Comparison of ENCODE assay signal across 2 cellular contexts in genomic region chr2:24924732-24925131, GRCh38.
TF ChIP-seq lines count a peak whose summit lies in the region.

No MANE protein-coding gene starts in this region.

TF ChIP-seq in HEK293, 187 proteins besides CTCF, POLR2A, EP300 and RAD21:
- 0 out of 2 replicates have a peak, but pooled peaks have one; percentile 24 for TF ChIP-seq ZBTB8A (tag by site-specific recombination; IDR thresholded peaks at IDR 0.05)
- no peak for TF ChIP-seq ZNF513 (tag by site-specific recombination; IDR thresholded peaks at IDR 0.05)

TF ChIP-seq in K562, 482 proteins besides CTCF, POLR2A, EP300 and RAD21:
- TF ChIP-seq CBFA2T3 (IDR thresholded peaks at IDR 0.05) (peak; percentile 57), TFAP4 (CRISPR knock-in tag; IDR thresholded peaks at IDR 0.05; ENCODE audit: borderline replicate concordance) (peak; percentile 77; the same call in 1 of the 2 replicates), ATF2 (CRISPR knock-in tag; IDR thresholded peaks at IDR 0.05) (no peak), TCF3 (CRISPR knock-in tag; IDR thresholded peaks at IDR 0.05) (0 out of 2 replicates have a peak, but pooled peaks have one; percentile 11), BRCA1 (IDR thresholded peaks at IDR 0.05) (no peak), BRCA1 (CRISPR knock-in tag; IDR thresholded peaks at IDR 0.05) (0 out of 2 replicates have a peak, but pooled peaks have one; percentile 32), ZNF3 (CRISPR knock-in tag; IDR thresholded peaks at IDR 0.05) (no peak), NRF1 (conservative IDR thresholded peaks at IDR 0.05 in 1 of 2, IDR thresholded peaks at IDR 0.05 in 1 of 2) (peak; percentile 18 to 24; a peak in 1 of 4 replicates)
- TF ChIP-seq, protein P1, sequence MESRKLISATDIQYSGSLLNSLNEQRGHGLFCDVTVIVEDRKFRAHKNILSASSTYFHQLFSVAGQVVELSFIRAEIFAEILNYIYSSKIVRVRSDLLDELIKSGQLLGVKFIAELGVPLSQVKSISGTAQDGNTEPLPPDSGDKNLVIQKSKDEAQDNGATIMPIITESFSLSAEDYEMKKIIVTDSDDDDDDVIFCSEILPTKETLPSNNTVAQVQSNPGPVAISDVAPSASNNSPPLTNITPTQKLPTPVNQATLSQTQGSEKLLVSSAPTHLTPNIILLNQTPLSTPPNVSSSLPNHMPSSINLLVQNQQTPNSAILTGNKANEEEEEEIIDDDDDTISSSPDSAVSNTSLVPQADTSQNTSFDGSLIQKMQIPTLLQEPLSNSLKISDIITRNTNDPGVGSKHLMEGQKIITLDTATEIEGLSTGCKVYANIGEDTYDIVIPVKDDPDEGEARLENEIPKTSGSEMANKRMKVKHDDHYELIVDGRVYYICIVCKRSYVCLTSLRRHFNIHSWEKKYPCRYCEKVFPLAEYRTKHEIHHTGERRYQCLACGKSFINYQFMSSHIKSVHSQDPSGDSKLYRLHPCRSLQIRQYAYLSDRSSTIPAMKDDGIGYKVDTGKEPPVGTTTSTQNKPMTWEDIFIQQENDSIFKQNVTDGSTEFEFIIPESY (CRISPR knock-in tag; IDR thresholded peaks at IDR 0.05): peak; percentile 15; the same call in 1 of the 2 replicates
